1 cellular context compared by ENCODE assay signal in genomic region chr15:40928351-40928974, GRCh38.
A peak's percentile ranks its signal among the peaks of the same experiment; 100 is the strongest.
TF ChIP-seq lines count a peak whose summit lies in the region.

No MANE protein-coding gene starts in this region.

TF ChIP-seq in HEK293, 187 proteins besides CTCF, POLR2A, EP300 and RAD21 (continued from another document):
- TF ChIP-seq PRDM10 (tag by site-specific recombination; IDR thresholded peaks at IDR 0.05) (peak; percentile 39; the same call in 1 of the 2 replicates), ZNF791 (tag by site-specific recombination; IDR thresholded peaks at IDR 0.05) (no peak), ZNF146 (tag by site-specific recombination; IDR thresholded peaks at IDR 0.05) (no peak), SP7 (tag by site-specific recombination; IDR thresholded peaks at IDR 0.05) (peak; percentile 68), ZNF426 (tag by site-specific recombination; IDR thresholded peaks at IDR 0.05) (no peak), ZNF513 (tag by site-specific recombination; IDR thresholded peaks at IDR 0.05) (no peak), ZSCAN18 (tag by site-specific recombination; IDR thresholded peaks at IDR 0.05) (no peak), GFI1B (tag by site-specific recombination; IDR thresholded peaks at IDR 0.05) (no peak), ZNF433 (tag by site-specific recombination; IDR thresholded peaks at IDR 0.05; ENCODE audit: low read depth) (no peak), GLIS1 (tag by site-specific recombination; IDR thresholded peaks at IDR 0.05) (peak; percentile 94), ZBTB8A (tag by site-specific recombination; IDR thresholded peaks at IDR 0.05) (no peak), ZEB2 (tag by site-specific recombination; IDR thresholded peaks at IDR 0.05) (peak; percentile 9; the same call in 1 of the 2 replicates), ZNF366 (tag by site-specific recombination; conservative IDR thresholded peaks at IDR 0.05) (0 out of 2 replicates have a peak, but pooled peaks have one; percentile 28), OSR2 (tag by site-specific recombination; IDR thresholded peaks at IDR 0.05) (0 out of 2 replicates have a peak, but pooled peaks have one; percentile 12), KLF16 (tag by site-specific recombination; IDR thresholded peaks at IDR 0.05) (no peak; the same call in 1 of the 2 replicates), ZNF23 (tag by site-specific recombination; IDR thresholded peaks at IDR 0.05; ENCODE audit: borderline replicate concordance) (no peak), ZNF223 (tag by site-specific recombination; IDR thresholded peaks at IDR 0.05) (no peak), ZIC2 (tag by site-specific recombination; IDR thresholded peaks at IDR 0.05) (peak; percentile 81), ZNF155 (tag by site-specific recombination; IDR thresholded peaks at IDR 0.05) (no peak), YY2 (tag by site-specific recombination; IDR thresholded peaks at IDR 0.05) (no peak), HOXD13 (CRISPR knock-in tag; IDR thresholded peaks at IDR 0.05; ENCODE audit: borderline replicate concordance) (no peak), ZNF449 (tag by site-specific recombination; IDR thresholded peaks at IDR 0.05) (0 out of 2 replicates have a peak, but pooled peaks have one; percentile 60)
- TF ChIP-seq, protein P1, sequence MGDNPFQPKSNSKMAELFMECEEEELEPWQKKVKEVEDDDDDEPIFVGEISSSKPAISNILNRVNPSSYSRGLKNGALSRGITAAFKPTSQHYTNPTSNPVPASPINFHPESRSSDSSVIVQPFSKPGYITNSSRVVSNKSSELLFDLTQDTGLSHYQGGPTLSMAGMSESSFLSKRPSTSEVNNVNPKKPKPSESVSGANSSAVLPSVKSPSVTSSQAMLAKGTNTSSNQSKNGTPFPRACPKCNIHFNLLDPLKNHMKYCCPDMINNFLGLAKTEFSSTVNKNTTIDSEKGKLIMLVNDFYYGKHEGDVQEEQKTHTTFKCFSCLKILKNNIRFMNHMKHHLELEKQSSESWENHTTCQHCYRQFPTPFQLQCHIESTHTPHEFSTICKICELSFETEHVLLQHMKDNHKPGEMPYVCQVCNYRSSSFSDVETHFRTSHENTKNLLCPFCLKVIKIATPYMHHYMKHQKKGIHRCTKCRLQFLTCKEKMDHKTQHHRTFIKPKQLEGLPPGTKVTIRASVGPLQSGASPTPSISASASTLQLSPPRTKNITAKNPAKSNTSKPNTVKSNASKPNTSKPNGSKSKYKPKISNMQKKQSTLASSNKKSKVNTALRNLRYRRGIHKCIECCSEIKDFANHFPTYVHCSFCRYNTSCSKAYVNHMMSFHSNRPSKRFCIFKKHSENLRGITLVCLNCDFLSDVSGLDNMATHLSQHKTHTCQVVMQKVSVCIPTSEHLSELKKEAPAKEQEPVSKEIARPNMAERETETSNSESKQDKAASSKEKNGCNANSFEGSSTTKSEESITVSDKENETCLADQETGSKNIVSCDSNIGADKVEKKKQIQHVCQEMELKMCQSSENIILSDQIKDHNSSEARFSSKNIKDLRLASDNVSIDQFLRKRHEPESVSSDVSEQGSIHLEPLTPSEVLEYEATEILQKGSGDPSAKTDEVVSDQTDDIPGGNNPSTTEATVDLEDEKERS (tag by site-specific recombination; IDR thresholded peaks at IDR 0.05) = no peak
- TF ChIP-seq, protein P2, sequence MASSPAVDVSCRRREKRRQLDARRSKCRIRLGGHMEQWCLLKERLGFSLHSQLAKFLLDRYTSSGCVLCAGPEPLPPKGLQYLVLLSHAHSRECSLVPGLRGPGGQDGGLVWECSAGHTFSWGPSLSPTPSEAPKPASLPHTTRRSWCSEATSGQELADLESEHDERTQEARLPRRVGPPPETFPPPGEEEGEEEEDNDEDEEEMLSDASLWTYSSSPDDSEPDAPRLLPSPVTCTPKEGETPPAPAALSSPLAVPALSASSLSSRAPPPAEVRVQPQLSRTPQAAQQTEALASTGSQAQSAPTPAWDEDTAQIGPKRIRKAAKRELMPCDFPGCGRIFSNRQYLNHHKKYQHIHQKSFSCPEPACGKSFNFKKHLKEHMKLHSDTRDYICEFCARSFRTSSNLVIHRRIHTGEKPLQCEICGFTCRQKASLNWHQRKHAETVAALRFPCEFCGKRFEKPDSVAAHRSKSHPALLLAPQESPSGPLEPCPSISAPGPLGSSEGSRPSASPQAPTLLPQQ (tag by site-specific recombination; IDR thresholded peaks at IDR 0.05) = no peak
- TF ChIP-seq, protein P3, sequence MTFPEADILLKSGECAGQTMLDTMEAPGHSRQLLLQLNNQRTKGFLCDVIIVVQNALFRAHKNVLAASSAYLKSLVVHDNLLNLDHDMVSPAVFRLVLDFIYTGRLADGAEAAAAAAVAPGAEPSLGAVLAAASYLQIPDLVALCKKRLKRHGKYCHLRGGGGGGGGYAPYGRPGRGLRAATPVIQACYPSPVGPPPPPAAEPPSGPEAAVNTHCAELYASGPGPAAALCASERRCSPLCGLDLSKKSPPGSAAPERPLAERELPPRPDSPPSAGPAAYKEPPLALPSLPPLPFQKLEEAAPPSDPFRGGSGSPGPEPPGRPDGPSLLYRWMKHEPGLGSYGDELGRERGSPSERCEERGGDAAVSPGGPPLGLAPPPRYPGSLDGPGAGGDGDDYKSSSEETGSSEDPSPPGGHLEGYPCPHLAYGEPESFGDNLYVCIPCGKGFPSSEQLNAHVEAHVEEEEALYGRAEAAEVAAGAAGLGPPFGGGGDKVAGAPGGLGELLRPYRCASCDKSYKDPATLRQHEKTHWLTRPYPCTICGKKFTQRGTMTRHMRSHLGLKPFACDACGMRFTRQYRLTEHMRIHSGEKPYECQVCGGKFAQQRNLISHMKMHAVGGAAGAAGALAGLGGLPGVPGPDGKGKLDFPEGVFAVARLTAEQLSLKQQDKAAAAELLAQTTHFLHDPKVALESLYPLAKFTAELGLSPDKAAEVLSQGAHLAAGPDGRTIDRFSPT (tag by site-specific recombination; IDR thresholded peaks at IDR 0.05) = no peak
- TF ChIP-seq, protein P4, sequence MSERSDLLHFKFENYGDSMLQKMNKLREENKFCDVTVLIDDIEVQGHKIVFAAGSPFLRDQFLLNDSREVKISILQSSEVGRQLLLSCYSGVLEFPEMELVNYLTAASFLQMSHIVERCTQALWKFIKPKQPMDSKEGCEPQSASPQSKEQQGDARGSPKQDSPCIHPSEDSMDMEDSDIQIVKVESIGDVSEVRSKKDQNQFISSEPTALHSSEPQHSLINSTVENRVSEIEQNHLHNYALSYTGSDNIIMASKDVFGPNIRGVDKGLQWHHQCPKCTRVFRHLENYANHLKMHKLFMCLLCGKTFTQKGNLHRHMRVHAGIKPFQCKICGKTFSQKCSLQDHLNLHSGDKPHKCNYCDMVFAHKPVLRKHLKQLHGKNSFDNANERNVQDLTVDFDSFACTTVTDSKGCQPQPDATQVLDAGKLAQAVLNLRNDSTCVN (tag by site-specific recombination; optimal IDR thresholded peaks at IDR 0.05) = peak; percentile 74
